Comparison of ENCODE assay signal across 1 cellular context in genomic region chr20:57902478-57902877, GRCh38.
TF ChIP-seq lines count a peak whose summit lies in the region.

No MANE protein-coding gene starts in this region.

TF ChIP-seq in GM23338, 12 proteins besides CTCF, POLR2A, EP300 and RAD21 (continued from another document):
- no peak for TF ChIP-seq REST (IDR thresholded peaks at IDR 0.05; ENCODE audit: unreplicated experiment)
- TF ChIP-seq POLR2AphosphoS5 (IDR thresholded peaks at IDR 0.05; ENCODE audit: low read depth), result no peak
- no peak for TF ChIP-seq ZNF114 (CRISPR knock-in tag; IDR thresholded peaks at IDR 0.05)
- no peak for TF ChIP-seq STAT1 (IDR thresholded peaks at IDR 0.05; ENCODE audit: unreplicated experiment)
- no peak for TF ChIP-seq EZH2phosphoT487 (IDR thresholded peaks at IDR 0.05; ENCODE audit: unreplicated experiment)
- no peak for TF ChIP-seq NANOG (IDR thresholded peaks at IDR 0.05; ENCODE audit: borderline replicate concordance)
